Comparison of ENCODE assay signal across 10 cellular contexts in genomic region chr16:66741971-66742396, GRCh38. TPM values are rescaled to one million over a fixed set of nuclear protein-coding genes. Genes with fewer than 3 reads are reported as not detected.
DNase-seq lines count a peak whose midpoint lies in the region; ATAC-seq, FAIRE-seq and TF ChIP-seq lines count a peak whose summit lies in the region.
"Had no signal": no experiment of that assay in that cellular context is flagged by ENCODE, and none has a peak within 500 bp of the region (broad histone marks: within the 10 kb centered on the region; RNA-seq: fewer than 3 reads in every experiment).

No MANE protein-coding gene starts in this region.

- no peak overlapping the region for H3K27ac Mint-ChIP-seq in Caco-2 (ENCODE audit: unreplicated experiment)
- peak overlapping the region; percentile 97 for H3K27ac Mint-ChIP-seq in astrocyte (ENCODE audit: unreplicated experiment)
- no peak overlapping the region for H3K27ac Mint-ChIP-seq in activated T-cell treated with anti-CD3 and anti-CD28 coated beads, Interleukin-2, amount 50 U/mL, for 24 hours

- no peaks in the 10 kb centered on the region for H3K27me3 Mint-ChIP-seq in Caco-2 (ENCODE audit: insufficient read depth, unreplicated experiment)
- H3K27me3 Mint-ChIP-seq in astrocyte (ENCODE audit: low read depth, unreplicated experiment) = no peaks in the 10 kb centered on the region
- H3K27me3 Mint-ChIP-seq in activated T-cell treated with anti-CD3 and anti-CD28 coated beads, Interleukin-2, amount 50 U/mL, for 24 hours = no peaks in the 10 kb centered on the region

- no peak overlapping the region for H3K4me3 Mint-ChIP-seq in Caco-2 (ENCODE audit: unreplicated experiment)
- H3K4me3 Mint-ChIP-seq in astrocyte (ENCODE audit: unreplicated experiment) = peak overlapping the region; percentile 47
- H3K4me3 Mint-ChIP-seq in activated T-cell treated with anti-CD3 and anti-CD28 coated beads, Interleukin-2, amount 50 U/mL, for 24 hours = no peak overlapping the region

- TF ChIP-seq CTCF in Caco-2 (IDR thresholded peaks at IDR 0.05; ENCODE audit: insufficient read depth in 1 of 2, low read depth in 1 of 2, low read length in 1 of 2, severe bottlenecking in 1 of 2, unreplicated experiment in 1 of 2) = no peak
- no peak for TF ChIP-seq CTCF in astrocyte (IDR thresholded peaks at IDR 0.05; ENCODE audit: insufficient read depth, low read depth, low read length)
- TF ChIP-seq CTCF in left ventricle myocardium inferior (IDR thresholded peaks at IDR 0.05; ENCODE audit: borderline replicate concordance) = no peak

- H3K9me3 Mint-ChIP-seq in Caco-2 (ENCODE audit: unreplicated experiment) = no peaks in the 10 kb centered on the region
- no peaks in the 10 kb centered on the region for H3K9me3 Mint-ChIP-seq in astrocyte (ENCODE audit: unreplicated experiment)
- no peaks in the 10 kb centered on the region for H3K9me3 Mint-ChIP-seq in activated T-cell treated with anti-CD3 and anti-CD28 coated beads, Interleukin-2, amount 50 U/mL, for 24 hours

- intact Hi-C loops in Caco-2 (cut with micrococcal nuclease; ENCODE audit: unreplicated experiment) (no loop called here), left ventricle myocardium inferior (cut with micrococcal nuclease) (no loop called here)

- H3K9me3 ChIP-seq in Caco-2 (no peaks in the 10 kb centered on the region), astrocyte (ENCODE audit: insufficient read depth, low read depth, low read length) (no peaks in the 10 kb centered on the region), left ventricle myocardium inferior (replicated peaks) (no peaks in the 10 kb centered on the region)

- H3K27me3 ChIP-seq in Caco-2 (replicated peaks; ENCODE audit: control insufficient read depth, insufficient read depth, low read length) = no peaks in the 10 kb centered on the region
- no peaks in the 10 kb centered on the region for H3K27me3 ChIP-seq in astrocyte (ENCODE audit: insufficient read depth, low read length)
- H3K27me3 ChIP-seq in left ventricle myocardium inferior (ENCODE audit: low read depth) = no peaks in the 10 kb centered on the region
- H3K27me3 ChIP-seq in rectal smooth muscle tissue (ENCODE audit: control insufficient read depth, insufficient read depth, low read length) = no peaks in the 10 kb centered on the region

- POLR2A ChIA-PET in Caco-2 (lab: Charles Lee) = no interaction called here

- H3K4me2 ChIP-seq in astrocyte (ENCODE audit: low read length) = peak overlapping the region; percentile 61

- H3K36me3 ChIP-seq in Caco-2 (ENCODE audit: control insufficient read depth, insufficient read depth, low read length) = peaks cover 13% of the 10 kb centered on the region
- peaks cover 57% of the 10 kb centered on the region for H3K36me3 ChIP-seq in astrocyte (ENCODE audit: insufficient read depth, low read length)
- H3K36me3 ChIP-seq in left ventricle myocardium inferior = peaks cover 62% of the 10 kb centered on the region
- peaks cover 11% of the 10 kb centered on the region for H3K36me3 ChIP-seq in rectal smooth muscle tissue (ENCODE audit: control insufficient read depth, insufficient read depth, low read length)

- peak overlapping the region; percentile 72 for H3K9ac ChIP-seq in astrocyte (ENCODE audit: low read length)
- H3K9ac ChIP-seq in rectal smooth muscle tissue (ENCODE audit: low read length) = no peak overlapping the region

- DNase-seq in Caco-2 (no peak), astrocyte (ENCODE audit: low read depth) (peak; percentile 67), left ventricle myocardium inferior (no peak), putamen (ENCODE audit: low spot score) (no peak)
- no peak for DNase-seq in activated T-cell treated with anti-CD3 and anti-CD28 coated beads, Interleukin-2, amount 50 U/mL, for 24 hours
- no peak for DNase-seq in stimulated activated CD4-positive, alpha-beta T cell treated with anti-CD3 and anti-CD28 coated beads, Interleukin-4, amount 100 ng/mL, for 4 hours
- DNase-seq: activated gamma-delta T cell, NCI-H1436 had no signal

- H3K27ac ChIP-seq in astrocyte (ENCODE audit: low read depth, low read length) (peak overlapping the region; percentile 86), left ventricle myocardium inferior (replicated peaks) (peak overlapping the region; percentile 87), rectal smooth muscle tissue (ENCODE audit: low read depth, low read length) (peak overlapping the region; percentile 90)

- H3K4me1 Mint-ChIP-seq in Caco-2 (ENCODE audit: low read depth, unreplicated experiment) (peaks cover 8% of the 10 kb centered on the region), astrocyte (ENCODE audit: low read depth, unreplicated experiment) (peaks cover 35% of the 10 kb centered on the region)
- peaks cover 29% of the 10 kb centered on the region for H3K4me1 Mint-ChIP-seq in activated T-cell treated with anti-CD3 and anti-CD28 coated beads, Interleukin-2, amount 50 U/mL, for 24 hours (ENCODE audit: low read depth)

- peaks cover 9% of the 10 kb centered on the region for H3K4me1 ChIP-seq in Caco-2
- peaks cover 30% of the 10 kb centered on the region for H3K4me1 ChIP-seq in astrocyte (ENCODE audit: insufficient read depth, low read length)
- peaks cover 76% of the 10 kb centered on the region for H3K4me1 ChIP-seq in left ventricle myocardium inferior
- H3K4me1 ChIP-seq in rectal smooth muscle tissue (ENCODE audit: control insufficient read depth, insufficient read depth, low read length) = peaks cover 38% of the 10 kb centered on the region

- H2AFZ ChIP-seq in astrocyte (ENCODE audit: low read depth, low read length) = no peak overlapping the region

- CTCF ChIA-PET in Caco-2 (lab: Charles Lee) = interaction anchor here (0.6 to 2.1 kb wide), 4 partner anchors 88 to 133 kb away, joined by 3 to 7 read pairs (median 4); partner anchors contain the start of gene NAE1

- no peak overlapping the region for H3K4me3 ChIP-seq in Caco-2 (ENCODE audit: low read depth, low read length)
- no peak overlapping the region for H3K4me3 ChIP-seq in astrocyte (ENCODE audit: insufficient read depth, low read depth, low read length)
- H3K4me3 ChIP-seq in left ventricle myocardium inferior = peak overlapping the region; percentile 27
- peak overlapping the region; percentile 11 for H3K4me3 ChIP-seq in rectal smooth muscle tissue (ENCODE audit: low read length)

- no peak for ATAC-seq in GM19035 (IDR thresholded peaks at IDR 0.05; ENCODE audit: unreplicated experiment)

- no peak for FAIRE-seq in astrocyte (lab: Jason Lieb, UNC)

- H4K20me1 ChIP-seq in astrocyte (ENCODE audit: insufficient read depth, low read length) = peaks cover 73% of the 10 kb centered on the region

- peaks cover 79% of the 10 kb centered on the region for H3K79me2 ChIP-seq in astrocyte (ENCODE audit: insufficient read depth, low read length)

- BruUV-seq in Caco-2 (replicated peaks; lab: Mats Ljungman, UMichigan) = TSS peak; percentile 5

- H3K36me3 Mint-ChIP-seq in Caco-2 (ENCODE audit: insufficient read depth, unreplicated experiment) = peaks cover 92% of the 10 kb centered on the region
- H3K36me3 Mint-ChIP-seq in astrocyte (ENCODE audit: low read depth, unreplicated experiment) = peaks cover 18% of the 10 kb centered on the region
- peaks cover 78% of the 10 kb centered on the region for H3K36me3 Mint-ChIP-seq in activated T-cell treated with anti-CD3 and anti-CD28 coated beads, Interleukin-2, amount 50 U/mL, for 24 hours (ENCODE audit: low read depth)

RNA-seq across cellular contexts. Expression of gene DYNC1LI2, which starts 9.4 kb away (rescaled TPM):
- total RNA-seq in Caco-2 (2022) (180 and 182 TPM in 2 replicates), astrocyte (133 and 150 TPM in 2 replicates), left ventricle myocardium inferior (82.9 TPM)

RNA-seq across cellular contexts. Expression of gene CMTM4, which starts 45.4 kb away (rescaled TPM):
- 106 and 108 TPM in 2 replicates for total RNA-seq in Caco-2 (2022)
- total RNA-seq in astrocyte = 20.2 and 20.9 TPM in 2 replicates
- 11.3 TPM for total RNA-seq in left ventricle myocardium inferior

RNA-seq across cellular contexts. Expression of gene TERB1, which starts 59.4 kb away (rescaled TPM):
- total RNA-seq in Caco-2 (2022) (not detected in 2 replicates), astrocyte (0.16 and 0.50 TPM in 2 replicates), left ventricle myocardium inferior (not detected)

Comparison
In these comparisons a context has a peak if more than half of its experiments do, and no peak if none do; other contexts are left out.
1. H3K4me3 ChIP-seq: peak in left ventricle myocardium inferior (single experiment) and rectal smooth muscle tissue (single experiment); none in Caco-2 (single experiment) and astrocyte (single experiment).
2. Peak in every context shown above with its lines, with median percentiles within 50 percentile points of each other: H3K27ac ChIP-seq.